6 cellular contexts compared by ENCODE assay signal in genomic region chr2:175034728-175035127, GRCh38. TPM values are rescaled to one million over a fixed set of nuclear protein-coding genes. Genes with fewer than 3 reads are reported as not detected.
"Had no signal": no experiment of that assay in that cellular context is flagged by ENCODE, and none has a peak within 500 bp of the region (broad histone marks: within the 10 kb centered on the region; RNA-seq: fewer than 3 reads in every experiment).

No MANE protein-coding gene starts in this region.

- H3K4me3 ChIP-seq: GM23338, K562 had no signal

- DNase-seq: H9, HCEC 1CT, IMR-90 had no signal

- ATAC-seq: GM23338, K562 had no signal

RNA-seq across cellular contexts. Expression of gene CHN1, which starts 29.5 kb away (rescaled TPM):
- total RNA-seq: HT-29 had no signal
